Comparison of ENCODE assay signal across 11 cellular contexts in genomic region chr3:194561306-194561974, GRCh38.
DNase-seq lines count a peak whose midpoint lies in the region; ATAC-seq, FAIRE-seq and TF ChIP-seq lines count a peak whose summit lies in the region.
"Had no signal": no experiment of that assay in that cellular context is flagged by ENCODE, and none has a peak within 500 bp of the region (broad histone marks: within the 10 kb centered on the region; RNA-seq: fewer than 3 reads in every experiment).

No MANE protein-coding gene starts in this region.

- no peak for FAIRE-seq in HepG2 (lab: Jason Lieb, UNC)
- FAIRE-seq: islet of Langerhans had no signal

- no peak overlapping the region for H3K9ac ChIP-seq in HepG2 (ENCODE audit: insufficient read depth, low read depth, low read length)

- H3K4me1 Mint-ChIP-seq in Caco-2 (ENCODE audit: low read depth, unreplicated experiment), result peaks cover 18% of the 10 kb centered on the region
- H3K4me1 Mint-ChIP-seq: brain had no signal

- no peaks in the 10 kb centered on the region for H3K27me3 Mint-ChIP-seq in Caco-2 (ENCODE audit: insufficient read depth, unreplicated experiment)

- H3K27me3 ChIP-seq in Caco-2 (replicated peaks; ENCODE audit: control insufficient read depth, insufficient read depth, low read length) (no peaks in the 10 kb centered on the region), adrenal gland (no peaks in the 10 kb centered on the region), HepG2 (ENCODE audit: control insufficient read depth in 1 of 2, insufficient read depth in 2 of 2, low read length in 2 of 2) (no peaks in the 10 kb centered on the region)

- TF ChIP-seq CTCF in Caco-2 (IDR thresholded peaks at IDR 0.05; ENCODE audit: insufficient read depth in 1 of 2, low read depth in 1 of 2, low read length in 1 of 2, severe bottlenecking in 1 of 2, unreplicated experiment in 1 of 2) (no peak), adrenal gland (IDR thresholded peaks at IDR 0.05) (no peak), HepG2 (CRISPR knock-in tag; IDR thresholded peaks at IDR 0.05) (no peak), mucosa of descending colon (IDR thresholded peaks at IDR 0.05) (no peak)

- H3K4me3 Mint-ChIP-seq in Caco-2 (ENCODE audit: unreplicated experiment), result no peak overlapping the region
- H3K4me3 Mint-ChIP-seq: brain had no signal

- H3K27ac ChIP-seq in adrenal gland (peak overlapping the region; percentile 16 to 79 (median 60)), HepG2 (ENCODE audit: extremely low read length, insufficient read depth, low read length) (no peak overlapping the region)

- peak overlapping the region; percentile 39 for H3K27ac Mint-ChIP-seq in Caco-2 (ENCODE audit: unreplicated experiment)

- H4K20me1 ChIP-seq in HepG2 (ENCODE audit: insufficient read depth, low read length), result no peaks in the 10 kb centered on the region

- H3K36me3 Mint-ChIP-seq in Caco-2 (ENCODE audit: insufficient read depth, unreplicated experiment), result no peaks in the 10 kb centered on the region
- H3K36me3 Mint-ChIP-seq: brain had no signal

- BruUV-seq in Caco-2 (replicated peaks; lab: Mats Ljungman, UMichigan) (no TSS peak), HepG2 (replicated peaks; lab: Mats Ljungman, UMichigan) (no TSS peak)

- no peak for TF ChIP-seq EP300 in HepG2 (IDR thresholded peaks at IDR 0.05; ENCODE audit: low read depth in 2 of 2, low read length in 2 of 2)
- no peak for TF ChIP-seq EP300 in HepG2 (CRISPR knock-in tag; IDR thresholded peaks at IDR 0.05; ENCODE audit: borderline replicate concordance)

- POLR2A ChIA-PET in Caco-2 (lab: Charles Lee), result interaction anchor here (0.6 kb wide), 1 partner anchor 987 kb away, joined by 3 read pairs; no protein-coding TSS in a partner anchor
- POLR2A ChIA-PET in HEK293T (lab: Yijun Ruan, JAX), result interaction anchor here (0.8 kb wide), 1 partner anchor 10 kb away, joined by 3 read pairs; no protein-coding TSS in a partner anchor
- POLR2A ChIA-PET in HepG2 (lab: Yijun Ruan, JAX), result interaction anchor here (0.8 kb wide), 1 partner anchor 24 kb away, joined by 4 read pairs; no protein-coding TSS in a partner anchor

- TF ChIP-seq POLR2A in adrenal gland (IDR thresholded peaks at IDR 0.05) (no peak), HepG2 (IDR thresholded peaks at IDR 0.05; ENCODE audit: insufficient read depth in 1 of 2, low read depth in 2 of 2, low read length in 2 of 2) (no peak)

- no peak overlapping the region for H3K4me3 ChIP-seq in Caco-2 (ENCODE audit: low read depth, low read length)
- no peak overlapping the region for H3K4me3 ChIP-seq in adrenal gland
- H3K4me3 ChIP-seq in HepG2 (replicated peaks in 1 of 3; ENCODE audit: insufficient read depth in 1 of 3, low read depth in 2 of 3, low read length in 3 of 3), result no peak overlapping the region
- no peak overlapping the region for H3K4me3 ChIP-seq in mucosa of descending colon

- H3K4me1 ChIP-seq in Caco-2, result peaks cover 26% of the 10 kb centered on the region
- H3K4me1 ChIP-seq in adrenal gland (replicated peaks in 1 of 2), result peaks cover 0 to 23% of the 10 kb centered on the region in 2 donors
- H3K4me1 ChIP-seq in HepG2 (ENCODE audit: insufficient read depth, low read length), result peaks cover 57% of the 10 kb centered on the region
- H3K4me1 ChIP-seq in mucosa of descending colon (ENCODE audit: low read depth), result peaks cover 2% of the 10 kb centered on the region

- intact Hi-C loops in Caco-2 (cut with micrococcal nuclease; ENCODE audit: unreplicated experiment) (no loop called here), adrenal gland (cut with DNase I) (no loop called here), HepG2 (cut with micrococcal nuclease; ENCODE audit: unreplicated experiment) (no loop called here), head of caudate nucleus (cut with DNase I) (no loop called here), mucosa of descending colon (cut with DNase I, micrococcal nuclease) (no loop called here)

- in situ Hi-C loops in HepG2 (cut with HindIII; ENCODE audit: extremely low pct_ligation_motif_present, low pct_unique_long_range_greater_than_20kb), result no loop called here

- no peaks in the 10 kb centered on the region for H3K79me2 ChIP-seq in HepG2 (ENCODE audit: insufficient read depth, low read length)

- no peak overlapping the region for H2AFZ ChIP-seq in HepG2 (ENCODE audit: low read length)

- ATAC-seq in HepG2 (no peak), mucosa of descending colon (no peak)

- DNase-seq in Caco-2, result no peak
- DNase-seq in HEK293T (ENCODE audit: extremely low spot score), result no peak
- DNase-seq in adrenal gland, result peak in 5 of 7 donors; percentile 33 to 54 (median 49)
- DNase-seq in HepG2 (ENCODE audit: low spot score), result no peak
- no peak for DNase-seq in head of caudate nucleus
- DNase-seq in NCI-H1436 treated with DMSO at 0.1 percent for 48 hours (lab: John Stamatoyannopoulos, UW), result no peak
- no peak for DNase-seq in mucosa of descending colon
- DNase-seq: DMS 273 treated with DMSO at 0.1 percent for 48 hours, NCI-H524 treated with DMSO at 0.1 percent for 48 hours had no signal

- H3K9me3 ChIP-seq in Caco-2, result peaks cover 4% of the 10 kb centered on the region; the same call in 1 of the 2 replicates
- no peaks in the 10 kb centered on the region for H3K9me3 ChIP-seq in adrenal gland (replicated peaks in 1 of 3)
- H3K9me3 ChIP-seq in HepG2 (ENCODE audit: low read length), result no peaks in the 10 kb centered on the region
- no peaks in the 10 kb centered on the region for H3K9me3 ChIP-seq in mucosa of descending colon

- TF ChIP-seq RAD21 in HepG2 (CRISPR knock-in tag; IDR thresholded peaks at IDR 0.05), result no peak

- 41 to 59% (median 51%) methylated on average over 7 of the region's 7 CpGs for WGBS in adrenal gland, 4 donors
- WGBS in HepG2 (ENCODE audit: low lambda C conversion rate), result 38% methylated on average over 7 of the region's 7 CpGs

- no peak overlapping the region for H3K4me2 ChIP-seq in HepG2 (ENCODE audit: low read depth, low read length)

- no peaks in the 10 kb centered on the region for H3K9me3 Mint-ChIP-seq in Caco-2 (ENCODE audit: unreplicated experiment)
- H3K9me3 Mint-ChIP-seq: brain had no signal

- CTCF ChIA-PET in Caco-2 (lab: Charles Lee), result no interaction called here
- CTCF ChIA-PET in HEK293T (lab: Yijun Ruan, JAX), result interaction anchor here (0.7 kb wide), 1 partner anchor 18 kb away, joined by 4 read pairs; no protein-coding TSS in a partner anchor
- CTCF ChIA-PET in HepG2 (lab: Yijun Ruan, JAX; ENCODE audit: low intra/inter-chr PET ratio, low total read pairs), result no interaction called here

- no peaks in the 10 kb centered on the region for H3K36me3 ChIP-seq in Caco-2 (ENCODE audit: control insufficient read depth, insufficient read depth, low read length)
- no peaks in the 10 kb centered on the region for H3K36me3 ChIP-seq in adrenal gland (replicated peaks in 1 of 2)
- H3K36me3 ChIP-seq in HepG2 (replicated peaks in 1 of 2; ENCODE audit: control insufficient read depth in 1 of 2, insufficient read depth in 2 of 2, low read length in 2 of 2), result no peaks in the 10 kb centered on the region
- H3K36me3 ChIP-seq in mucosa of descending colon (ENCODE audit: low read depth), result no peaks in the 10 kb centered on the region

TF ChIP-seq in HEK293T, 16 proteins besides CTCF, POLR2A, EP300 and RAD21:
- TF ChIP-seq TARDBP (IDR thresholded peaks at IDR 0.05) (no peak), PKNOX1 (IDR thresholded peaks at IDR 0.05) (peak; percentile 30; the same call in 1 of the 2 replicates)

TF ChIP-seq in HepG2, 621 proteins besides CTCF, POLR2A, EP300 and RAD21:
- no peak for TF ChIP-seq RCOR2 (CRISPR knock-in tag; IDR thresholded peaks at IDR 0.05)
- peak; percentile 13; the same call in 1 of the 2 replicates for TF ChIP-seq HNF4A (CRISPR knock-in tag; IDR thresholded peaks at IDR 0.05)
- no peak for TF ChIP-seq TIGD3 (CRISPR knock-in tag; IDR thresholded peaks at IDR 0.05; ENCODE audit: borderline replicate concordance)
- TF ChIP-seq ZKSCAN5 (CRISPR knock-in tag; IDR thresholded peaks at IDR 0.05), result no peak
- TF ChIP-seq ZKSCAN1 (IDR thresholded peaks at IDR 0.05; ENCODE audit: low read length), result no peak
- TF ChIP-seq NR2F6 (IDR thresholded peaks at IDR 0.05), result no peak
- no peak for TF ChIP-seq NR2F6 (CRISPR knock-in tag; IDR thresholded peaks at IDR 0.05)
- peak; percentile 95 for TF ChIP-seq ATF7 (IDR thresholded peaks at IDR 0.05)
- TF ChIP-seq ATF7 (CRISPR knock-in tag; IDR thresholded peaks at IDR 0.05), result no peak
- no peak for TF ChIP-seq ZBTB4 (CRISPR knock-in tag; IDR thresholded peaks at IDR 0.05; ENCODE audit: borderline replicate concordance)
- no peak for TF ChIP-seq ISL2 (CRISPR knock-in tag; IDR thresholded peaks at IDR 0.05)
- TF ChIP-seq ZNF260 (CRISPR knock-in tag; IDR thresholded peaks at IDR 0.05; ENCODE audit: borderline replicate concordance, low read depth), result no peak

Comparison
In these comparisons a context has a peak if more than half of its experiments do, and no peak if none do; other contexts are left out.
1. DNase-seq: peak in adrenal gland (5 of 7); none in Caco-2 (0 of 2), HEK293T (single experiment), HepG2 (single experiment), head of caudate nucleus (0 of 42), NCI-H1436 treated with DMSO at 0.1 percent for 48 hours (single experiment) and mucosa of descending colon (0 of 3).